ENCODE assay signal across 1 cellular context in the genomic region with DNA sequence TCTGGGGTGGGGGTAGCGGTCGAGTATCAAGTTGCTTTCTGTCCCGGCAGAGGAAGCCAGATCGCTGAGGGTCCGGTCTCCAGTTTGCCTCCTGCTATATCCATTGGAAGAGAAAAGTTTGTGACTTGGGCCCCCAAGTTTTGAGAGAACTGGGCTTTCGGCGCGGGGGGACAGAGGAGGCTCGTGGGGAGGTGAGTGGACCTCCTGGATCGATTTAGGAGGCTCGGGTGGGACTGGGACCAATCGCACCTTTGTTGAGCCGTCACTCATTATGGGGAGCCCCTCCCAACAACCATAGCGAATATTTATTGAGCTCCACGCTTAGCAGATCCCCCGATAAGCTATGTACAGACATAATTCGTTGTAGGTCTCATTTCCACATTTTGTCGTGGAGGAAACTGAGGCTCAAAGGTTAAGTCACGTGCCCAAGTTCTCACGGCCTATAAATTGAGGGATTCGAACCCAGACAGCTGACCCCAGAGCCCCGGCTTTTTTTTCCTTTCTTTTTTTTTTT.
TF ChIP-seq lines count a peak whose summit lies in the region.

No MANE protein-coding gene starts in this region.

TF ChIP-seq in HCT116, 20 proteins besides CTCF, POLR2A, EP300 and RAD21 (continued from another document):
- TF ChIP-seq, protein P1, sequence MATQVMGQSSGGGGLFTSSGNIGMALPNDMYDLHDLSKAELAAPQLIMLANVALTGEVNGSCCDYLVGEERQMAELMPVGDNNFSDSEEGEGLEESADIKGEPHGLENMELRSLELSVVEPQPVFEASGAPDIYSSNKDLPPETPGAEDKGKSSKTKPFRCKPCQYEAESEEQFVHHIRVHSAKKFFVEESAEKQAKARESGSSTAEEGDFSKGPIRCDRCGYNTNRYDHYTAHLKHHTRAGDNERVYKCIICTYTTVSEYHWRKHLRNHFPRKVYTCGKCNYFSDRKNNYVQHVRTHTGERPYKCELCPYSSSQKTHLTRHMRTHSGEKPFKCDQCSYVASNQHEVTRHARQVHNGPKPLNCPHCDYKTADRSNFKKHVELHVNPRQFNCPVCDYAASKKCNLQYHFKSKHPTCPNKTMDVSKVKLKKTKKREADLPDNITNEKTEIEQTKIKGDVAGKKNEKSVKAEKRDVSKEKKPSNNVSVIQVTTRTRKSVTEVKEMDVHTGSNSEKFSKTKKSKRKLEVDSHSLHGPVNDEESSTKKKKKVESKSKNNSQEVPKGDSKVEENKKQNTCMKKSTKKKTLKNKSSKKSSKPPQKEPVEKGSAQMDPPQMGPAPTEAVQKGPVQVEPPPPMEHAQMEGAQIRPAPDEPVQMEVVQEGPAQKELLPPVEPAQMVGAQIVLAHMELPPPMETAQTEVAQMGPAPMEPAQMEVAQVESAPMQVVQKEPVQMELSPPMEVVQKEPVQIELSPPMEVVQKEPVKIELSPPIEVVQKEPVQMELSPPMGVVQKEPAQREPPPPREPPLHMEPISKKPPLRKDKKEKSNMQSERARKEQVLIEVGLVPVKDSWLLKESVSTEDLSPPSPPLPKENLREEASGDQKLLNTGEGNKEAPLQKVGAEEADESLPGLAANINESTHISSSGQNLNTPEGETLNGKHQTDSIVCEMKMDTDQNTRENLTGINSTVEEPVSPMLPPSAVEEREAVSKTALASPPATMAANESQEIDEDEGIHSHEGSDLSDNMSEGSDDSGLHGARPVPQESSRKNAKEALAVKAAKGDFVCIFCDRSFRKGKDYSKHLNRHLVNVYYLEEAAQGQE (IDR thresholded peaks at IDR 0.05; ENCODE audit: low read depth) = no peak
- TF ChIP-seq JUND (IDR thresholded peaks at IDR 0.05) (no peak), SP1 (IDR thresholded peaks at IDR 0.05; ENCODE audit: low read depth) (no peak), SRF (IDR thresholded peaks at IDR 0.05; ENCODE audit: low read depth) (no peak), CEBPB (IDR thresholded peaks at IDR 0.05; ENCODE audit: low read depth) (no peak), ELF1 (IDR thresholded peaks at IDR 0.05; ENCODE audit: borderline replicate concordance, low read depth) (no peak)
- TF ChIP-seq, protein P2, sequence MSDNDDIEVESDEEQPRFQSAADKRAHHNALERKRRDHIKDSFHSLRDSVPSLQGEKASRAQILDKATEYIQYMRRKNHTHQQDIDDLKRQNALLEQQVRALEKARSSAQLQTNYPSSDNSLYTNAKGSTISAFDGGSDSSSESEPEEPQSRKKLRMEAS (IDR thresholded peaks at IDR 0.05) = no peak
